Comparison of ENCODE assay signal across 15 cellular contexts in the genomic region with DNA sequence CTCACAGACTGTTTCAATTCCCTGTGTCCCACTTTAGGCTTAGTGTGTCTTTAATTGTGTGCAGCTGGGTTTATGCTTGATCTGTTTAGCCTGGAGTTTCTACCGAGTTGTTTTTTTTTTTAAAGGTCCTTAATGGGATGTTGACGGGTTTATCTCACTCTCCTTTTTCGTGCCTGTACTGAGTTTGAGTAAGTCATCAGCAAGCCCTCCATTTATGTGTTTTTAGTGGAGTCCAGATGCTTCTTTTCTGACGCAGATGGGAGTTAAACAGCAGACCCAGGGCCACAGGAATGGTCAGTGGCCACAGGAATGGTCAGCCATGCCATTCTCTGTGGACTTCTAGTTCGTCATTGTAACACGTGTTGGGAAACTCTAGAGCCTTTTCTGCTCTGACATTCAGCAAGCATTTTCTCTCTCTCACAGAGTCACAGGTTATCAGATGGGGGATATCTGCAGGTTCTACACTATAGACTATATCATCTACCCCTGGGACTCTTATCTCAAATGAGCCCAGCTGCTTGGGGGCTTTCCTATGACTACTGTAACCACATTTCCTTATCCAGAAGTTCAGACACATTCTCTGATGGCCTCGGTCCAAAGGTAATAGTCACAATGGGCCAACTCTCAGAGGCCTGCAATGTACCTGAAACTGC.
A peak's percentile ranks its signal among the peaks of the same experiment; 100 is the strongest.
DNase-seq lines count a peak whose midpoint lies in the region; ATAC-seq, FAIRE-seq and TF ChIP-seq lines count a peak whose summit lies in the region.
"Had no signal": no experiment of that assay in that cellular context is flagged by ENCODE, and none has a peak within 500 bp of the region (broad histone marks: within the 10 kb centered on the region; RNA-seq: fewer than 3 reads in every experiment).

No MANE protein-coding gene starts in this region.

- peak; percentile 76 for ATAC-seq in Right ventricle myocardium superior (ENCODE audit: poor library complexity)
- ATAC-seq in GM12878 = no peak; the same call in 1 of the 3 replicates
- no peak for ATAC-seq in HG03469 (IDR thresholded peaks at IDR 0.05; ENCODE audit: unreplicated experiment)
- ATAC-seq: HCT116; naive thymus-derived CD4-positive, alpha-beta T cell had no signal

- DNase-seq in Right ventricle myocardium superior (no peak), right atrium auricular region (ENCODE audit: low spot score) (no peak), GM12878 (ENCODE audit: low read depth, low spot score) (peak; percentile 15), hepatic stellate cell (ENCODE audit: low spot score) (peak; percentile 88), vagina (ENCODE audit: extremely low spot score in 2 of 2) (no peak), hippocampal formation (lab: John Stamatoyannopoulos, UW) (no peak), RPMI8226 (no peak)
- DNase-seq: activated naive CD4-positive, alpha-beta T cell treated with Interleukin-2 at 50 U/mL for 16 hours; naive thymus-derived CD4-positive, alpha-beta T cell; NCI-H69 had no signal

- intact Hi-C loops in Right ventricle myocardium superior (cut with DNase I) = no loop called here
- intact Hi-C loops in GM12878 (cut with micrococcal nuclease; ENCODE audit: unreplicated experiment) = no loop called here
- intact Hi-C loops in vagina (cut with DNase I) = no loop called here

- TF ChIP-seq CTCF in right atrium auricular region (IDR thresholded peaks at IDR 0.05) (no peak), GM12878 (IDR thresholded peaks at IDR 0.05 in 2 of 3, conservative IDR thresholded peaks at IDR 0.05 in 1 of 3; ENCODE audit: control insufficient read depth in 2 of 3, extremely low read depth in 1 of 3, insufficient read depth in 1 of 3, low read depth in 3 of 3, low read length in 3 of 3) (no peak), vagina (IDR thresholded peaks at IDR 0.05) (no peak)

- BruUV-seq in GM12878 (replicated peaks; lab: Mats Ljungman, UMichigan) = no TSS peak

- no peak overlapping the region for H3K4me2 ChIP-seq in GM12878 (ENCODE audit: control insufficient read depth, insufficient read depth)

- no peaks in the 10 kb centered on the region for H4K20me1 ChIP-seq in GM12878 (ENCODE audit: control insufficient read depth, insufficient read depth)

- no peak for TF ChIP-seq RAD21 in GM12878 (IDR thresholded peaks at IDR 0.05; ENCODE audit: insufficient read depth, low read depth, low read length)

- H3K9ac ChIP-seq in GM12878 (ENCODE audit: control insufficient read depth, insufficient read depth, low read length) = no peak overlapping the region

- SMC1A ChIA-PET in GM12878 (lab: Charles Lee; ENCODE audit: uncharacterized antibody, unreplicated experiment) = no interaction called here

- in situ Hi-C loops in GM12878 (cut with MboI) = no loop called here

- H3K4me3 ChIP-seq in right atrium auricular region (no peak overlapping the region), GM12878 (no peak overlapping the region), vagina (no peak overlapping the region)
- H3K4me3 ChIP-seq: esophagus muscularis mucosa had no signal

- CTCF ChIA-PET in GM12878 (lab: Yijun Ruan, JAX) = no interaction called here

- H3K36me3 ChIP-seq in right atrium auricular region (no peaks in the 10 kb centered on the region), GM12878 (ENCODE audit: control insufficient read depth in 2 of 2, insufficient read depth in 2 of 2, low read length in 1 of 2) (no peaks in the 10 kb centered on the region), vagina (no peaks in the 10 kb centered on the region)
- H3K36me3 ChIP-seq: esophagus muscularis mucosa had no signal

- no peaks in the 10 kb centered on the region for H3K4me1 ChIP-seq in right atrium auricular region
- no peaks in the 10 kb centered on the region for H3K4me1 ChIP-seq in GM12878 (ENCODE audit: control insufficient read depth, insufficient read depth, low read length)
- H3K4me1 ChIP-seq in vagina = no peaks in the 10 kb centered on the region

- no peak overlapping the region for H3K27ac ChIP-seq in right atrium auricular region
- no peak overlapping the region for H3K27ac ChIP-seq in GM12878 (ENCODE audit: control insufficient read depth, insufficient read depth)
- peak overlapping the region; percentile 70 for H3K27ac ChIP-seq in vagina
- H3K27ac ChIP-seq: C4-2B, esophagus muscularis mucosa, VCaP had no signal

- H3K79me2 ChIP-seq in GM12878 (ENCODE audit: control insufficient read depth, insufficient read depth, low read length) = no peaks in the 10 kb centered on the region

- H2AFZ ChIP-seq in GM12878 (ENCODE audit: control insufficient read depth, low read depth, low read length) = no peak overlapping the region

- FAIRE-seq in GM12878 (lab: Jason Lieb, UNC) = no peak

- POLR2A ChIA-PET in GM12878 (lab: Charles Lee) = no interaction called here

- no peak for TF ChIP-seq POLR2A in GM12878 (IDR thresholded peaks at IDR 0.05; ENCODE audit: low read depth, low read length)
- TF ChIP-seq POLR2A in vagina (IDR thresholded peaks at IDR 0.05) = no peak

- no peak for TF ChIP-seq EP300 in GM12878 (IDR thresholded peaks at IDR 0.05; ENCODE audit: borderline replicate concordance in 1 of 2, control insufficient read depth in 1 of 2, low read depth in 2 of 2, low read length in 2 of 2)

- RAD21 ChIA-PET in GM12878 (lab: Charles Lee; ENCODE audit: unreplicated experiment) = no interaction called here

- no peaks in the 10 kb centered on the region for H3K27me3 ChIP-seq in right atrium auricular region
- H3K27me3 ChIP-seq in GM12878 (replicated peaks in 1 of 2; ENCODE audit: control insufficient read depth in 2 of 2, insufficient read depth in 2 of 2, low read length in 1 of 2) = no peaks in the 10 kb centered on the region
- no peaks in the 10 kb centered on the region for H3K27me3 ChIP-seq in vagina
- H3K27me3 ChIP-seq: esophagus muscularis mucosa had no signal

- 12% methylated on average over 7 of the region's 7 CpGs for WGBS in GM12878 (ENCODE audit: insufficient coverage, insufficient replicate concordance, low lambda C conversion rate, missing lambda C conversion rate)

- H3K9me3 ChIP-seq in right atrium auricular region (no peaks in the 10 kb centered on the region), GM12878 (replicated peaks; ENCODE audit: control insufficient read depth, insufficient read depth, low read length) (no peaks in the 10 kb centered on the region; the same call in 1 of the 3 replicates), vagina (no peaks in the 10 kb centered on the region)
- H3K9me3 ChIP-seq: esophagus muscularis mucosa had no signal

TF ChIP-seq in GM12878, 131 proteins besides CTCF, POLR2A, EP300 and RAD21:
- TF ChIP-seq RUNX3 (IDR thresholded peaks at IDR 0.05; ENCODE audit: low read length) (peak; percentile 28; the same call in 1 of the 2 replicates), KAT2A (conservative IDR thresholded peaks at IDR 0.05; ENCODE audit: control insufficient read depth, low read depth, low read length) (no peak)
TF ChIP-seq in GM12878: peak in this region for 1.

Comparison
In these comparisons a context has a peak if more than half of its experiments do, and no peak if none do; other contexts are left out.
1. DNase-seq: peak in GM12878 (single experiment) and hepatic stellate cell (single experiment); none in Right ventricle myocardium superior (single experiment), right atrium auricular region (single experiment), vagina (0 of 2), hippocampal formation (0 of 2) and RPMI8226 (single experiment).